Comparison of ENCODE assay signal across 13 cellular contexts in genomic region chr12:67811437-67812361, GRCh38.
DNase-seq lines count a peak whose midpoint lies in the region; ATAC-seq and TF ChIP-seq lines count a peak whose summit lies in the region.
"Had no signal": no experiment of that assay in that cellular context is flagged by ENCODE, and none has a peak within 500 bp of the region (broad histone marks: within the 10 kb centered on the region; RNA-seq: fewer than 3 reads in every experiment).

No MANE protein-coding gene starts in this region.

- no peaks in the 10 kb centered on the region for H3K36me3 Mint-ChIP-seq in activated T-cell treated with anti-CD3 and anti-CD28 coated beads, Interleukin-2, amount 50 U/mL, for 4 hours (ENCODE audit: insufficient read depth)
- H3K36me3 Mint-ChIP-seq in T-helper 17 cell (ENCODE audit: low read depth) = no peaks in the 10 kb centered on the region
- H3K36me3 Mint-ChIP-seq: type B pancreatic cell had no signal

- H3K4me3 Mint-ChIP-seq in activated T-cell treated with anti-CD3 and anti-CD28 coated beads, Interleukin-2, amount 50 U/mL, for 4 hours = no peak overlapping the region
- no peak overlapping the region for H3K4me3 Mint-ChIP-seq in stimulated activated naive CD8-positive, alpha-beta T cell treated with anti-CD3 and anti-CD28 coated beads, Interleukin-15, amount 100 ng/mL, for 72 hours
- no peak overlapping the region for H3K4me3 Mint-ChIP-seq in T-helper 17 cell
- H3K4me3 Mint-ChIP-seq: activated CD4-positive, alpha-beta T cell treated with anti-CD3 and anti-CD28 coated beads, Interleukin-2, amount 10 ng/mL, durations not matched to agents 7 days and 5 days; type B pancreatic cell had no signal

- peak; percentile 80 to 86 for ATAC-seq in activated T-cell treated with anti-CD3 and anti-CD28 coated beads, Interleukin-2, amount 50 U/mL, for 4 hours
- peak; percentile 49 for ATAC-seq in stimulated activated naive CD8-positive, alpha-beta T cell treated with anti-CD3 and anti-CD28 coated beads, Interleukin-15, amount 100 ng/mL, for 72 hours
- ATAC-seq in T-helper 17 cell (no peak), HG02884 (IDR thresholded peaks at IDR 0.05; ENCODE audit: unreplicated experiment) (no peak)

- no peak overlapping the region for H3K27ac Mint-ChIP-seq in stimulated activated naive CD8-positive, alpha-beta T cell treated with anti-CD3 and anti-CD28 coated beads, Interleukin-15, amount 100 ng/mL, for 72 hours
- no peak overlapping the region for H3K27ac Mint-ChIP-seq in T-helper 17 cell
- H3K27ac Mint-ChIP-seq: activated CD4-positive, alpha-beta T cell treated with anti-CD3 and anti-CD28 coated beads, Interleukin-2, amount 10 ng/mL, durations not matched to agents 7 days and 5 days; type B pancreatic cell had no signal

- H3K9me3 Mint-ChIP-seq in activated T-cell treated with anti-CD3 and anti-CD28 coated beads, Interleukin-2, amount 50 U/mL, for 4 hours = peaks cover 20% of the 10 kb centered on the region
- H3K9me3 Mint-ChIP-seq in stimulated activated naive CD8-positive, alpha-beta T cell treated with anti-CD3 and anti-CD28 coated beads, Interleukin-15, amount 100 ng/mL, for 72 hours = peaks cover 6 to 17% of the 10 kb centered on the region in 2 donors

- no peaks in the 10 kb centered on the region for H3K27me3 Mint-ChIP-seq in activated T-cell treated with anti-CD3 and anti-CD28 coated beads, Interleukin-2, amount 50 U/mL, for 4 hours (ENCODE audit: low read depth)
- no peaks in the 10 kb centered on the region for H3K27me3 Mint-ChIP-seq in stimulated activated naive CD8-positive, alpha-beta T cell treated with anti-CD3 and anti-CD28 coated beads, Interleukin-15, amount 100 ng/mL, for 72 hours
- no peaks in the 10 kb centered on the region for H3K27me3 Mint-ChIP-seq in T-helper 17 cell
- H3K27me3 Mint-ChIP-seq: activated CD4-positive, alpha-beta T cell treated with anti-CD3 and anti-CD28 coated beads, Interleukin-2, amount 10 ng/mL, durations not matched to agents 7 days and 5 days; type B pancreatic cell had no signal

- no peak for TF ChIP-seq CTCF in fibroblast of pulmonary artery (IDR thresholded peaks at IDR 0.05; ENCODE audit: low read length, missing control alignments)

- DNase-seq in activated T-cell treated with anti-CD3 and anti-CD28 coated beads, Interleukin-2, amount 50 U/mL, for 4 hours = no peak
- no peak for DNase-seq in activated T-cell treated with anti-CD3 and anti-CD28 coated beads, Interleukin-2, amount 50 U/mL, for 1 hour
- DNase-seq in RKO (ENCODE audit: low spot score) = peak; percentile 87
- DNase-seq in fibroblast of pulmonary artery (ENCODE audit: low read depth) = peak; percentile 79
- no peak for DNase-seq in stimulated activated naive CD8-positive, alpha-beta T cell treated with anti-CD3 and anti-CD28 coated beads, Interleukin-15, amount 100 ng/mL, for 72 hours
- no peak for DNase-seq in DMS114 treated with DMSO at 0.1 percent for 48 hours (lab: John Stamatoyannopoulos, UW; ENCODE audit: unreplicated experiment)
- no peak for DNase-seq in T-helper 17 cell
- DNase-seq: activated CD4-positive, alpha-beta T cell treated with anti-CD3 and anti-CD28 coated beads, Interleukin-2, amount 10 ng/mL, durations not matched to agents 7 days and 5 days; activated naive CD4-positive, alpha-beta T cell; head of caudate nucleus had no signal

- no peaks in the 10 kb centered on the region for H3K9me3 ChIP-seq in T-helper 17 cell (ENCODE audit: control insufficient read depth, low read length, poor library complexity, severe bottlenecking)

- H3K4me1 Mint-ChIP-seq in activated T-cell treated with anti-CD3 and anti-CD28 coated beads, Interleukin-2, amount 50 U/mL, for 4 hours (ENCODE audit: low read depth) = peaks cover 17% of the 10 kb centered on the region
- no peaks in the 10 kb centered on the region for H3K4me1 Mint-ChIP-seq in stimulated activated naive CD8-positive, alpha-beta T cell treated with anti-CD3 and anti-CD28 coated beads, Interleukin-15, amount 100 ng/mL, for 72 hours
- H3K4me1 Mint-ChIP-seq in T-helper 17 cell = peaks cover 2% of the 10 kb centered on the region

- no peak overlapping the region for H3K4me3 ChIP-seq in fibroblast of pulmonary artery (replicated peaks; ENCODE audit: low read depth, low read length)
- H3K4me3 ChIP-seq: coronary artery had no signal

Comparison
In these comparisons a context has a peak if more than half of its experiments do, and no peak if none do; other contexts are left out.
1. ATAC-seq: peak in activated T-cell treated with anti-CD3 and anti-CD28 coated beads, Interleukin-2, amount 50 U/mL, for 4 hours (2 of 2) and stimulated activated naive CD8-positive, alpha-beta T cell treated with anti-CD3 and anti-CD28 coated beads, Interleukin-15, amount 100 ng/mL, for 72 hours (single experiment); none in T-helper 17 cell (single experiment) and HG02884 (single experiment).
2. DNase-seq: peak in RKO (single experiment) and fibroblast of pulmonary artery (single experiment); none in activated T-cell treated with anti-CD3 and anti-CD28 coated beads, Interleukin-2, amount 50 U/mL, for 4 hours (single experiment), activated T-cell treated with anti-CD3 and anti-CD28 coated beads, Interleukin-2, amount 50 U/mL, for 1 hour (single experiment), stimulated activated naive CD8-positive, alpha-beta T cell treated with anti-CD3 and anti-CD28 coated beads, Interleukin-15, amount 100 ng/mL, for 72 hours (0 of 2), DMS114 treated with DMSO at 0.1 percent for 48 hours (single experiment) and T-helper 17 cell (0 of 3).